8 cellular contexts compared by ENCODE assay signal in genomic region chr16:4307215-4308037, GRCh38. TPM values are rescaled to one million over a fixed set of nuclear protein-coding genes. Genes with fewer than 3 reads are reported as not detected.
DNase-seq lines count a peak whose midpoint lies in the region; ATAC-seq and TF ChIP-seq lines count a peak whose summit lies in the region.

No MANE protein-coding gene starts in this region.

- H3K27ac ChIP-seq in lung (ENCODE audit: low read depth in 1 of 2, low read length in 1 of 2), result peak overlapping the region; percentile 86 to 89

- DNase-seq in AG09309 (ENCODE audit: low read depth), result peak; percentile 67
- DNase-seq in NCI-H748 (lab: John Stamatoyannopoulos, UW; ENCODE audit: unreplicated experiment), result peak; percentile 90
- DNase-seq in activated CD4-positive, alpha-beta T cell treated with anti-CD3 and anti-CD28 coated beads, Interleukin-2, amount 50 U/mL, for 48 hours, result peak; percentile 94
- DNase-seq in ecto neural progenitor cell (ENCODE audit: low spot score), result peak; percentile 95
- DNase-seq in lung (ENCODE audit: low spot score), result peak; percentile 94
- DNase-seq in stimulated activated CD4-positive, alpha-beta T cell treated with anti-CD3 and anti-CD28 coated beads, TNF-alpha, amount 100 ng/mL, for 24 hours (ENCODE audit: low read depth in 3 of 3), result peak; percentile 86 to 94 (median 87)

- peak overlapping the region; percentile 55 for H3K4me3 ChIP-seq in AG09309 (ENCODE audit: control insufficient read depth, low read depth, low read length)
- peak overlapping the region; percentile 49 for H3K4me3 ChIP-seq in lung

- no peak for TF ChIP-seq CTCF in AG09309 (IDR thresholded peaks at IDR 0.05; ENCODE audit: control insufficient read depth, insufficient read depth, low read depth, low read length, missing control alignments)
- no peak for TF ChIP-seq CTCF in lung (IDR thresholded peaks at IDR 0.05; ENCODE audit: control extremely low read depth, extremely low read depth)

- no peaks in the 10 kb centered on the region for H3K27me3 ChIP-seq in lung (ENCODE audit: control insufficient read depth, insufficient read depth)

- ATAC-seq in GM19025 (IDR thresholded peaks at IDR 0.05; ENCODE audit: low read depth, unreplicated experiment), result peak; percentile 92
- peak; percentile 90 for ATAC-seq in HG03196 (IDR thresholded peaks at IDR 0.05; ENCODE audit: unreplicated experiment)
- peak; percentile 95 for ATAC-seq in lung (ENCODE audit: insufficient read depth, low FRiP score)

- H3K9me3 ChIP-seq in lung (ENCODE audit: control insufficient read depth in 2 of 2, insufficient read depth in 1 of 2, low read length in 1 of 2), result no peaks in the 10 kb centered on the region

- WGBS in lung, 2 donors, result 3 to 4% methylated on average over 57 to 68 of the region's 68 CpGs

- peaks cover 0 to 6% of the 10 kb centered on the region in 2 donors for H3K4me1 ChIP-seq in lung (ENCODE audit: control insufficient read depth in 2 of 2, insufficient read depth in 2 of 2, low read length in 2 of 2)

- H3K36me3 ChIP-seq in lung (ENCODE audit: control insufficient read depth in 2 of 2, insufficient read depth in 2 of 2, low read length in 2 of 2), result no peaks in the 10 kb centered on the region

RNA-seq across cellular contexts. Expression of gene GLIS2, which starts 8.4 kb away (rescaled TPM):
- total RNA-seq in lung, result 10 to 100 TPM in 1 of 2 donors, 1 to 10 TPM in 1; 8.8 to 25.5 TPM
- 10 to 100 TPM; 14.8 to 15.1 TPM for polyA plus RNA-seq in lung

RNA-seq across cellular contexts. Expression of gene TFAP4, which starts 34.6 kb away (rescaled TPM):
- 10 to 100 TPM in 1 of 2 donors, 1 to 10 TPM in 1; 9.7 to 12.3 TPM for total RNA-seq in lung
- polyA plus RNA-seq in lung, result 10 to 100 TPM in 1 of 2 donors, 1 to 10 TPM in 1; 5.7 to 10.5 TPM

RNA-seq across cellular contexts. Expression of gene PAM16, which starts 43.7 kb away (rescaled TPM):
- total RNA-seq in lung, result 10 to 100 TPM; 23.0 to 55.2 TPM
- 100 to 1,000 TPM in 1 of 2 donors, 10 to 100 TPM in 1; 62.2 to 183 TPM for polyA plus RNA-seq in lung

Comparison
In these comparisons a context has a peak if more than half of its experiments do, and no peak if none do; other contexts are left out.
1. Peak in every context shown above with its lines: DNase-seq, ATAC-seq, H3K4me3 ChIP-seq and H3K27ac ChIP-seq.